In the genomic region with DNA sequence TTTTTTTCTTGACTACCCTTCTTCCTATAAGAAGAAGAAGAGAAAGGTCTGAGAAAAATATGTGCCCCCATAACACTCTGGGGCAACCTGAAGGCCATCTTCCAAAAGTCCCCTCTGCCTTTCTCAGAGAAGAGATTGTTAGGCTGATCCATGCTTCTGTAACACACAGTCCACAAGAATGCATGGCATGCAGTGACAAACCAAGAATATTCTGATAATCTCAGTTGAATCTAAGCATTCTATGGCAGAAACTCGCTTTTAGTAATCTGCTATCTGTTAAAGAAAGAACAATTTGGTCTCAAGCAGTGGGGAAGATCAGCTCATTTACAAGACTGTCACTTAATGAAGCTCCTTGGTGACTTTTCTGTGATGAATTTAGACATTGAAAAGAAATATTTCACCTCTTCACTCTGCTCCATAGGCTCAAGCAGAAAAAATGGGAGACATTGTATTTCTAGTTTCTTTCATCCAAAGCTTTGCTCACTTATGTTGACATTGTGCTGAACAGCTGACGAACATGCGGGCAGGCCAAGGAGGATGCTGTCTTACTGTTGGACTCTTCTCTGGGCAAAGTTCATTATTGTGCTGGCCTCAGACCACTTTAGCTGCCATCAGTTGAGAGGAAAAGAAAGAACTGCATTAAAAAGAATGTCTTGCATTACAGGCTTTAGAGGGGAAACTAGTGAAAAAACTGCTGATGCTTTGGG, we compare ENCODE assay signal across 16 cellular contexts.
A peak's percentile ranks its signal among the peaks of the same experiment; 100 is the strongest.
DNase-seq lines count a peak whose midpoint lies in the region; ATAC-seq and TF ChIP-seq lines count a peak whose summit lies in the region.
"Had no signal": no experiment of that assay in that cellular context is flagged by ENCODE, and none has a peak within 500 bp of the region (broad histone marks: within the 10 kb centered on the region; RNA-seq: fewer than 3 reads in every experiment).

No MANE protein-coding gene starts in this region.

- WGBS in esophagus muscularis mucosa, result 80% methylated on average over 3 of the region's 3 CpGs

- no peak for TF ChIP-seq EP300 in esophagus muscularis mucosa (IDR thresholded peaks at IDR 0.05)

- no peak overlapping the region for H3K4me3 ChIP-seq in BJ (ENCODE audit: low read depth, low read length)
- no peak overlapping the region for H3K4me3 ChIP-seq in esophagus muscularis mucosa
- H3K4me3 ChIP-seq: sigmoid colon had no signal

- no peaks in the 10 kb centered on the region for H3K36me3 Mint-ChIP-seq in mesothelial cell of epicardium
- H3K36me3 Mint-ChIP-seq in activated naive CD8-positive, alpha-beta T cell treated with anti-CD3 and anti-CD28 coated beads for 36 hours, result no peaks in the 10 kb centered on the region
- H3K36me3 Mint-ChIP-seq: activated naive CD8-positive, alpha-beta T cell treated with anti-CD3 and anti-CD28 coated beads, Interleukin-2, amount 10 ng/mL, durations not matched to agents 7 days and 5 days had no signal

- H3K36me3 ChIP-seq in BJ (ENCODE audit: control insufficient read depth, insufficient read depth, low read length) (no peaks in the 10 kb centered on the region), esophagus muscularis mucosa (no peaks in the 10 kb centered on the region)
- H3K36me3 ChIP-seq: sigmoid colon had no signal

- H3K27ac ChIP-seq in esophagus muscularis mucosa (replicated peaks in 1 of 4), result no peak overlapping the region
- H3K27ac ChIP-seq: sigmoid colon had no signal

- peaks cover 1% of the 10 kb centered on the region for H3K27me3 Mint-ChIP-seq in mesothelial cell of epicardium (ENCODE audit: low read depth)
- peaks cover 3% of the 10 kb centered on the region for H3K27me3 Mint-ChIP-seq in activated naive CD8-positive, alpha-beta T cell treated with anti-CD3 and anti-CD28 coated beads for 36 hours

- CTCF ChIA-PET in BJ (lab: Yijun Ruan, JAX), result no interaction called here

- peak overlapping the region; percentile 50 for H3K27ac Mint-ChIP-seq in mesothelial cell of epicardium
- no peak overlapping the region for H3K27ac Mint-ChIP-seq in activated naive CD8-positive, alpha-beta T cell treated with anti-CD3 and anti-CD28 coated beads for 36 hours
- H3K27ac Mint-ChIP-seq: activated naive CD8-positive, alpha-beta T cell treated with anti-CD3 and anti-CD28 coated beads, Interleukin-2, amount 10 ng/mL, durations not matched to agents 7 days and 5 days had no signal

- no peaks in the 10 kb centered on the region for H3K9me3 ChIP-seq in esophagus muscularis mucosa
- H3K9me3 ChIP-seq: sigmoid colon had no signal

- H3K27me3 ChIP-seq in BJ (ENCODE audit: control insufficient read depth, insufficient read depth, low read length), result no peaks in the 10 kb centered on the region
- H3K27me3 ChIP-seq in esophagus muscularis mucosa, result no peaks in the 10 kb centered on the region
- H3K27me3 ChIP-seq: sigmoid colon had no signal

- peaks cover 21% of the 10 kb centered on the region for H3K4me1 Mint-ChIP-seq in mesothelial cell of epicardium
- no peaks in the 10 kb centered on the region for H3K4me1 Mint-ChIP-seq in activated naive CD8-positive, alpha-beta T cell treated with anti-CD3 and anti-CD28 coated beads for 36 hours
- H3K4me1 Mint-ChIP-seq: activated naive CD8-positive, alpha-beta T cell treated with anti-CD3 and anti-CD28 coated beads, Interleukin-2, amount 10 ng/mL, durations not matched to agents 7 days and 5 days had no signal

- no peak for ATAC-seq in GM21423 (IDR thresholded peaks at IDR 0.05; ENCODE audit: unreplicated experiment)

- intact Hi-C loops in esophagus muscularis mucosa (cut with DNase I), result no loop called here

- peak; percentile 20 for DNase-seq in BJ (ENCODE audit: low read depth)
- DNase-seq in RPMI7951 (ENCODE audit: low read depth), result peak; percentile 2
- peak; percentile 64 for DNase-seq in esophagus muscularis mucosa (ENCODE audit: extremely low spot score)
- DNase-seq in mesothelial cell of epicardium (ENCODE audit: low spot score in 2 of 2, unreplicated experiment in 2 of 2), result no peak
- no peak for DNase-seq in cerebellar nuclear complex (lab: John Stamatoyannopoulos, UW)
- no peak for DNase-seq in NCI-H2196 treated with DMSO at 0.1 percent for 48 hours (lab: John Stamatoyannopoulos, UW; ENCODE audit: unreplicated experiment)
- DNase-seq in activated naive CD8-positive, alpha-beta T cell treated with anti-CD3 and anti-CD28 coated beads for 36 hours, result no peak
- DNase-seq: ACHN; activated naive CD8-positive, alpha-beta T cell treated with anti-CD3 and anti-CD28 coated beads, Interleukin-2, amount 10 ng/mL, durations not matched to agents 7 days and 5 days; activated T-cell treated with anti-CD3 and anti-CD28 coated beads, Interleukin-2, amount 50 U/mL, for 48 hours; Kasumi-1; NCI-H1105 treated with DMSO at 0.1 percent for 48 hours; SHP77; sigmoid colon; stimulated activated CD4-positive, alpha-beta T cell treated with anti-CD3 and anti-CD28 coated beads, Interleukin-2, amount 100 ng/mL, for 24 hours had no signal

- TF ChIP-seq CTCF in BJ (IDR thresholded peaks at IDR 0.05; ENCODE audit: insufficient read depth, low read depth, low read length) (no peak), esophagus muscularis mucosa (IDR thresholded peaks at IDR 0.05) (no peak), mesothelial cell of epicardium (IDR thresholded peaks at IDR 0.05; ENCODE audit: unreplicated experiment) (no peak)

- no peak for TF ChIP-seq POLR2A in esophagus muscularis mucosa (IDR thresholded peaks at IDR 0.05; ENCODE audit: low read depth)

- no peak overlapping the region for H3K4me3 Mint-ChIP-seq in mesothelial cell of epicardium
- no peak overlapping the region for H3K4me3 Mint-ChIP-seq in activated naive CD8-positive, alpha-beta T cell treated with anti-CD3 and anti-CD28 coated beads for 36 hours
- H3K4me3 Mint-ChIP-seq: activated naive CD8-positive, alpha-beta T cell treated with anti-CD3 and anti-CD28 coated beads, Interleukin-2, amount 10 ng/mL, durations not matched to agents 7 days and 5 days had no signal

- peaks cover 0 to 20% (median 15%) of the 10 kb centered on the region in 4 donors for H3K4me1 ChIP-seq in esophagus muscularis mucosa

- POLR2A ChIA-PET in BJ (lab: Charles Lee), result no interaction called here

- H3K9me3 Mint-ChIP-seq in mesothelial cell of epicardium, result peaks cover 6% of the 10 kb centered on the region
- no peaks in the 10 kb centered on the region for H3K9me3 Mint-ChIP-seq in activated naive CD8-positive, alpha-beta T cell treated with anti-CD3 and anti-CD28 coated beads for 36 hours

Comparison
In these comparisons a context has a peak if more than half of its experiments do, and no peak if none do; other contexts are left out.
1. DNase-seq: peak in BJ (single experiment), RPMI7951 (single experiment) and esophagus muscularis mucosa (single experiment); none in mesothelial cell of epicardium (0 of 2), cerebellar nuclear complex (0 of 2), NCI-H2196 treated with DMSO at 0.1 percent for 48 hours (single experiment) and activated naive CD8-positive, alpha-beta T cell treated with anti-CD3 and anti-CD28 coated beads for 36 hours (single experiment).